ENCODE assay signal across 23 cellular contexts in genomic region chr16:58488531-58488930, GRCh38. TPM values are rescaled to one million over a fixed set of nuclear protein-coding genes. Genes with fewer than 3 reads are reported as not detected.
DNase-seq lines count a peak whose midpoint lies in the region; ATAC-seq, FAIRE-seq and TF ChIP-seq lines count a peak whose summit lies in the region.
"Had no signal": no experiment of that assay in that cellular context is flagged by ENCODE, and none has a peak within 500 bp of the region (broad histone marks: within the 10 kb centered on the region; RNA-seq: fewer than 3 reads in every experiment).

No MANE protein-coding gene starts in this region.

- TF ChIP-seq CTCF in left ventricle myocardium inferior (IDR thresholded peaks at IDR 0.05; ENCODE audit: borderline replicate concordance) (no peak), adrenal gland (IDR thresholded peaks at IDR 0.05) (peak in 1 of 6 experiments; percentile 23), kidney (IDR thresholded peaks at IDR 0.05; ENCODE audit: borderline replicate concordance, extremely low read depth, insufficient read depth) (no peak), upper lobe of right lung (IDR thresholded peaks at IDR 0.05) (no peak), MCF 10A (IDR thresholded peaks at IDR 0.05; ENCODE audit: unreplicated experiment) (no peak)

- H3K9me3 Mint-ChIP-seq in MCF 10A (ENCODE audit: unreplicated experiment) = no peaks in the 10 kb centered on the region

- DNase-seq in left ventricle myocardium inferior (no peak), Right ventricle myocardium superior (no peak), adrenal gland (peak in 5 of 7 donors; percentile 60 to 83 (median 76)), kidney (peak; percentile 41), upper lobe of right lung (peak; percentile 53), MCF 10A (ENCODE audit: unreplicated experiment) (no peak), COLO668 (lab: John Stamatoyannopoulos, UW; ENCODE audit: unreplicated experiment) (no peak)
- DNase-seq: Calu3; CD4-positive, CD25-positive, alpha-beta regulatory T cell; DMS79 treated with DMSO at 0.1 percent for 48 hours; KBM-7; NCI-H1436; NCI-H2029; NCI-H2171; NCI-H446; NCI-H69; RPMI8226; SJCRH30; SW 1271 had no signal

- CTCF ChIA-PET in MCF 10A (lab: Yijun Ruan, JAX) = interaction anchor here (0.6 to 7.4 kb wide), 23 partner anchors 9 to 465 kb away, joined by 3 to 170 read pairs (median 5); partner anchors contain the start of gene NDRG4

- peak in 1 of 2 donors; percentile 50 for TF ChIP-seq POLR2A in adrenal gland (IDR thresholded peaks at IDR 0.05)

- intact Hi-C loops in left ventricle myocardium inferior (cut with micrococcal nuclease) (loop anchor here (5.0 kb wide), 1 partner anchor 151 kb away; no protein-coding TSS in a partner anchor), Right ventricle myocardium superior (cut with DNase I) (loop anchor here (2.0 to 10.0 kb wide), 2 partner anchors 74 to 144 kb away; no protein-coding TSS in a partner anchor), adrenal gland (cut with DNase I) (loop anchor here (5.0 kb wide), 1 partner anchor 151 kb away; no protein-coding TSS in a partner anchor), kidney (cut with DNase I) (no loop called here), upper lobe of right lung (cut with DNase I) (loop anchor here (5.0 kb wide), 1 partner anchor 151 kb away; no protein-coding TSS in a partner anchor), MCF 10A (cut with micrococcal nuclease) (loop anchor here (5.0 kb wide), 1 partner anchor 466 kb away; no protein-coding TSS in a partner anchor)

- H3K36me3 ChIP-seq in left ventricle myocardium inferior = peaks cover 8% of the 10 kb centered on the region
- H3K36me3 ChIP-seq in adrenal gland (replicated peaks in 1 of 2) = no peaks in the 10 kb centered on the region
- H3K36me3 ChIP-seq in kidney (ENCODE audit: control insufficient read depth in 1 of 2, insufficient read depth in 2 of 2, low read length in 2 of 2) = no peaks in the 10 kb centered on the region
- H3K36me3 ChIP-seq in upper lobe of right lung = no peaks in the 10 kb centered on the region
- H3K36me3 ChIP-seq: SJCRH30 had no signal

- H3K4me3 Mint-ChIP-seq in MCF 10A (ENCODE audit: unreplicated experiment) = no peak overlapping the region
- H3K4me3 Mint-ChIP-seq: CD4-positive, CD25-positive, alpha-beta regulatory T cell had no signal

- BruUV-seq in MCF 10A (replicated peaks; lab: Mats Ljungman, UMichigan) = no TSS peak

- H3K9ac ChIP-seq in kidney (ENCODE audit: low read length in 2 of 2) = no peak overlapping the region

- H3K4me1 ChIP-seq in left ventricle myocardium inferior = peaks cover 69% of the 10 kb centered on the region
- peaks cover 25 to 27% of the 10 kb centered on the region in 2 donors for H3K4me1 ChIP-seq in adrenal gland (replicated peaks in 1 of 2)
- H3K4me1 ChIP-seq in kidney (ENCODE audit: control insufficient read depth in 1 of 2, insufficient read depth in 1 of 2, low read depth in 1 of 2, low read length in 2 of 2) = peaks cover 0 to 3% of the 10 kb centered on the region in 2 donors
- no peaks in the 10 kb centered on the region for H3K4me1 ChIP-seq in upper lobe of right lung

- no peaks in the 10 kb centered on the region for H3K36me3 Mint-ChIP-seq in MCF 10A (ENCODE audit: insufficient read depth, unreplicated experiment)
- H3K36me3 Mint-ChIP-seq: CD4-positive, CD25-positive, alpha-beta regulatory T cell had no signal

- no peak overlapping the region for H3K27ac Mint-ChIP-seq in MCF 10A (ENCODE audit: low read depth, unreplicated experiment)

- no peak overlapping the region for H3K4me3 ChIP-seq in left ventricle myocardium inferior
- H3K4me3 ChIP-seq in adrenal gland = no peak overlapping the region
- H3K4me3 ChIP-seq in kidney (ENCODE audit: low read length in 2 of 2) = no peak overlapping the region
- no peak overlapping the region for H3K4me3 ChIP-seq in upper lobe of right lung
- H3K4me3 ChIP-seq: GM12878, SJCRH30 had no signal

- H3K9me3 ChIP-seq in left ventricle myocardium inferior (replicated peaks) = no peaks in the 10 kb centered on the region
- no peaks in the 10 kb centered on the region for H3K9me3 ChIP-seq in adrenal gland (replicated peaks in 1 of 3)
- H3K9me3 ChIP-seq in kidney (ENCODE audit: control insufficient read depth in 1 of 2, low read length in 2 of 2) = no peaks in the 10 kb centered on the region
- H3K9me3 ChIP-seq in upper lobe of right lung = no peaks in the 10 kb centered on the region
- H3K9me3 ChIP-seq: SJCRH30 had no signal

- H3K27me3 ChIP-seq in left ventricle myocardium inferior (ENCODE audit: low read depth) = no peaks in the 10 kb centered on the region
- no peaks in the 10 kb centered on the region for H3K27me3 ChIP-seq in adrenal gland
- H3K27me3 ChIP-seq in upper lobe of right lung = no peaks in the 10 kb centered on the region

- no peak for FAIRE-seq in kidney (lab: Jason Lieb, UNC)
- FAIRE-seq: G401.6 had no signal

- no peaks in the 10 kb centered on the region for H3K27me3 Mint-ChIP-seq in MCF 10A (ENCODE audit: insufficient read depth, unreplicated experiment)

- WGBS in adrenal gland, 4 donors = 44 to 63% (median 47%) methylated on average over 3 of the region's 3 CpGs

- POLR2A ChIA-PET in MCF 10A (lab: Yijun Ruan, JAX) = interaction anchor here (0.7 to 3.0 kb wide), 3 partner anchors 151 to 175 kb away, joined by 3 to 25 read pairs (median 3); no protein-coding TSS in a partner anchor

- H3K4me1 Mint-ChIP-seq in MCF 10A (ENCODE audit: insufficient read depth, unreplicated experiment) = no peaks in the 10 kb centered on the region

- ATAC-seq in Right ventricle myocardium superior (ENCODE audit: poor library complexity) = no peak
- ATAC-seq in upper lobe of right lung = no peak
- no peak for ATAC-seq in GM18909 (IDR thresholded peaks at IDR 0.05; ENCODE audit: poor library complexity, unreplicated experiment)

- H3K27ac ChIP-seq in left ventricle myocardium inferior (replicated peaks) (peak overlapping the region; percentile 86), adrenal gland (peak overlapping the region in 4 of 5 donors; percentile 20 to 76 (median 57)), kidney (ENCODE audit: low read depth in 2 of 2, low read length in 2 of 2) (no peak overlapping the region), upper lobe of right lung (no peak overlapping the region)
- H3K27ac ChIP-seq: HL-60, SJCRH30 had no signal

RNA-seq across cellular contexts. Expression of gene NDRG4, which starts 11.4 kb away (rescaled TPM):
- total RNA-seq in left ventricle myocardium inferior = 763 TPM
- 290 TPM for total RNA-seq in Right ventricle myocardium superior
- total RNA-seq in adrenal gland = 100 to 1,000 TPM; 194 to 952 (median 387) TPM
- 100 to 1,000 TPM; 139 to 339 (median 176) TPM for polyA plus RNA-seq in adrenal gland
- 5.7 TPM for total RNA-seq in kidney
- 1.7 TPM for polyA plus RNA-seq in kidney (ENCODE audit: insufficient read depth, low read depth, low replicate concordance)
- total RNA-seq in upper lobe of right lung = 48.1 TPM
- not detected in 2 replicates for total RNA-seq in MCF 10A (2022)

RNA-seq across cellular contexts. Expression of gene SETD6, which starts 26.8 kb away (rescaled TPM):
- total RNA-seq in left ventricle myocardium inferior (16.8 TPM), Right ventricle myocardium superior (14.4 TPM), adrenal gland (10 to 100 TPM; 14.4 to 53.8 (median 25.5) TPM), kidney (25.0 TPM), upper lobe of right lung (22.0 TPM), MCF 10A (2022) (18.4 and 19.5 TPM in 2 replicates)
- polyA plus RNA-seq in adrenal gland (10 to 100 TPM; 17.9 to 40.7 (median 24.8) TPM), kidney (ENCODE audit: insufficient read depth, low read depth, low replicate concordance) (13.7 TPM)

Comparison
In these comparisons a context has a peak if more than half of its experiments do, and no peak if none do; other contexts are left out.
1. DNase-seq: peak in adrenal gland (5 of 7), kidney (single experiment) and upper lobe of right lung (single experiment); none in left ventricle myocardium inferior (single experiment), Right ventricle myocardium superior (single experiment), MCF 10A (single experiment) and COLO668 (single experiment).
2. H3K27ac ChIP-seq: peak in left ventricle myocardium inferior (single experiment) and adrenal gland (4 of 5); none in kidney (0 of 2) and upper lobe of right lung (single experiment).